Comparison of ENCODE assay signal across 1 cellular context in genomic region chr22:21800552-21801303, GRCh38.
TF ChIP-seq lines count a peak whose summit lies in the region.

No MANE protein-coding gene starts in this region.

TF ChIP-seq in K562, 482 proteins besides CTCF, POLR2A, EP300 and RAD21 (continued from another document):
- no peak for TF ChIP-seq KDM2B (CRISPR knock-in tag; IDR thresholded peaks at IDR 0.05)
- peak in 1 of 2 experiments; percentile 74; a peak in 2 of 4 replicates for TF ChIP-seq FOXA3 (CRISPR knock-in tag; conservative IDR thresholded peaks at IDR 0.05 in 1 of 2, IDR thresholded peaks at IDR 0.05 in 1 of 2)
- peak; percentile 65 for TF ChIP-seq USF1 (CRISPR knock-in tag; IDR thresholded peaks at IDR 0.05)
- peak; percentile 54; the same call in 1 of the 2 replicates for TF ChIP-seq FOXJ3 (CRISPR knock-in tag; IDR thresholded peaks at IDR 0.05)
- peak; percentile 57; the same call in 1 of the 2 replicates for TF ChIP-seq ZNF143 (CRISPR knock-in tag; IDR thresholded peaks at IDR 0.05)
- peak; percentile 67; the same call in 1 of the 2 replicates for TF ChIP-seq ZNF282 (CRISPR knock-in tag; IDR thresholded peaks at IDR 0.05)
- peak; percentile 85; the same call in 1 of the 2 replicates for TF ChIP-seq FOXP1 (CRISPR knock-in tag; IDR thresholded peaks at IDR 0.05)
- TF ChIP-seq CREB1 (IDR thresholded peaks at IDR 0.05): no peak
- no peak for TF ChIP-seq CREB1 (CRISPR knock-in tag; IDR thresholded peaks at IDR 0.05)
- no peak for TF ChIP-seq ZBTB9 (CRISPR knock-in tag; IDR thresholded peaks at IDR 0.05)
- 0 out of 2 replicates have a peak, but pooled peaks have one; percentile 48 for TF ChIP-seq THAP7 (CRISPR knock-in tag; IDR thresholded peaks at IDR 0.05)
- peak; percentile 68 for TF ChIP-seq MAX (CRISPR knock-in tag; IDR thresholded peaks at IDR 0.05)
- TF ChIP-seq TRIM25 (IDR thresholded peaks at IDR 0.05; ENCODE audit: borderline replicate concordance): no peak
- TF ChIP-seq ESRRB (CRISPR knock-in tag; IDR thresholded peaks at IDR 0.05; ENCODE audit: borderline replicate concordance): no peak
- no peak for TF ChIP-seq MAFG (tag; conservative IDR thresholded peaks at IDR 0.05)
- no peak for TF ChIP-seq RNF2 (IDR thresholded peaks at IDR 0.05)
- TF ChIP-seq ZNF511 (CRISPR knock-in tag; IDR thresholded peaks at IDR 0.05): peak; percentile 92
- TF ChIP-seq ZNF232 (CRISPR knock-in tag; IDR thresholded peaks at IDR 0.05): no peak
- 0 out of 4 replicates have a peak, but pooled peaks of 1 of the 2 experiments have one; percentile 28 for TF ChIP-seq TEAD1 (CRISPR knock-in tag; IDR thresholded peaks at IDR 0.05)
- TF ChIP-seq TOE1 (IDR thresholded peaks at IDR 0.05; ENCODE audit: borderline replicate concordance): no peak
- TF ChIP-seq TOE1 (CRISPR knock-in tag; IDR thresholded peaks at IDR 0.05; ENCODE audit: borderline replicate concordance, low read depth): 0 out of 2 replicates have a peak, but pooled peaks have one; percentile 76
- TF ChIP-seq TFAP4 (CRISPR knock-in tag; IDR thresholded peaks at IDR 0.05; ENCODE audit: borderline replicate concordance): peak; percentile 39; the same call in 1 of the 2 replicates
